ENCODE assay signal across 17 cellular contexts in genomic region chr7:137636376-137636775, GRCh38.
"Had no signal": no experiment of that assay in that cellular context is flagged by ENCODE, and none has a peak within 500 bp of the region (broad histone marks: within the 10 kb centered on the region; RNA-seq: fewer than 3 reads in every experiment).

No MANE protein-coding gene starts in this region.

- H3K4me1 ChIP-seq: colonic mucosa, esophagus muscularis mucosa, lower lobe of right lung, parathyroid adenoma, stomach, thyroid gland, vagina had no signal

- H3K79me2 ChIP-seq: parathyroid adenoma had no signal

- H3K9me3 ChIP-seq: colonic mucosa, esophagus muscularis mucosa, lower lobe of right lung, stomach, thyroid gland, vagina had no signal

- H3K27ac ChIP-seq: colonic mucosa, esophagus muscularis mucosa, lower lobe of right lung, parathyroid adenoma, stomach, thyroid gland, vagina had no signal

- H3K9ac ChIP-seq: parathyroid adenoma had no signal

- H3K27me3 ChIP-seq: colonic mucosa, esophagus muscularis mucosa, stomach, thyroid gland, vagina had no signal

- H3K4me2 ChIP-seq: smooth muscle cell had no signal

- H2AFZ ChIP-seq: parathyroid adenoma had no signal

- ATAC-seq: left ventricle myocardium superior, lower lobe of right lung, sciatic nerve had no signal

- DNase-seq: colonic mucosa; effector memory CD4-positive, alpha-beta T cell; left ventricle myocardium superior; lower lobe of right lung; stimulated activated CD4-positive, alpha-beta T cell treated with anti-CD3 and anti-CD28 coated beads, Interleukin-12 subunit alpha, Interleukin-12 subunit beta, amount 100 ng/mL, for 4 hours; stimulated activated CD4-positive, alpha-beta T cell treated with anti-CD3 and anti-CD28 coated beads, Interleukin-1b, Interleukin-23, amount 100 ng/mL, for 48 hours; stimulated activated CD4-positive, alpha-beta T cell treated with anti-CD3 and anti-CD28 coated beads, Interleukin-4, amount 100 ng/mL, for 1 hour; stimulated activated CD8-positive, alpha-beta memory T cell treated with anti-CD3 and anti-CD28 coated beads, Interleukin-4, amount 100 ng/mL, for 48 hours; stimulated activated naive CD4-positive, alpha-beta T cell treated with Interleukin-2 at 50 U/mL for 16 hours; stomach; thyroid gland; trophoblast cell had no signal

- H3K36me3 ChIP-seq: colonic mucosa, esophagus muscularis mucosa, lower lobe of right lung, stomach, thyroid gland, vagina had no signal

- H3K4me3 ChIP-seq: colonic mucosa, esophagus muscularis mucosa, lower lobe of right lung, smooth muscle cell, stomach, thyroid gland, vagina had no signal
